In genomic region chr10:24983946-24984345, GRCh38 we compare ENCODE assay signal across 23 cellular contexts. TPM values are rescaled to one million over a fixed set of nuclear protein-coding genes. Genes with fewer than 3 reads are reported as not detected.
"Had no signal": no experiment of that assay in that cellular context is flagged by ENCODE, and none has a peak within 500 bp of the region (broad histone marks: within the 10 kb centered on the region; RNA-seq: fewer than 3 reads in every experiment).

No MANE protein-coding gene starts in this region.

- H3K36me3 ChIP-seq: colonic mucosa, gastrocnemius medialis, pancreas, spleen, suprapubic skin, tibial artery, upper lobe of right lung had no signal

- H3K27me3 ChIP-seq: colonic mucosa, gastrocnemius medialis, pancreas, spleen, suprapubic skin, tibial artery, upper lobe of right lung had no signal

- H3K4me3 ChIP-seq: colonic mucosa, gastrocnemius medialis, pancreas, psoas muscle, spleen, suprapubic skin, tibial artery, upper lobe of right lung had no signal

- H3K4me1 ChIP-seq: colonic mucosa, pancreas, psoas muscle, spleen, suprapubic skin, tibial artery, upper lobe of right lung had no signal

- H3K27ac ChIP-seq: colonic mucosa, gastrocnemius medialis, pancreas, psoas muscle, spleen, suprapubic skin, tibial artery, upper lobe of right lung, VCaP had no signal

- DNase-seq: activated CD4-positive, alpha-beta memory T cell treated with anti-CD3 and anti-CD28 coated beads for 36 hours; activated CD4-positive, alpha-beta T cell treated with anti-CD3 and anti-CD28 coated beads for 48 hours; activated CD8-positive, alpha-beta memory T cell treated with anti-CD3 and anti-CD28 coated beads, Interleukin-2, amount 50 U/mL, for 48 hours; activated gamma-delta T cell treated with Interleukin-2 at 50 U/mL for 16 hours; activated naive CD4-positive, alpha-beta T cell treated with anti-CD3 and anti-CD28 coated beads, Interleukin-2, amount 50 U/mL, for 16 hours; activated T-cell treated with anti-CD3 and anti-CD28 coated beads, Interleukin-2, amount 50 U/mL, for 4 hours; cerebellar nuclear complex; colonic mucosa; effector memory CD8-positive, alpha-beta T cell; erythroblast; gastrocnemius medialis; glutamatergic neuron; left cardiac atrium; mammary epithelial cell; naive B cell; pancreas; psoas muscle; spleen; stimulated activated naive CD4-positive, alpha-beta T cell; tibial artery; upper lobe of right lung had no signal

- H3K9me3 ChIP-seq: colonic mucosa, gastrocnemius medialis, pancreas, psoas muscle, spleen, suprapubic skin, tibial artery, upper lobe of right lung had no signal

RNA-seq across cellular contexts. Expression of gene ENKUR, which starts 32.0 kb away (rescaled TPM):
- total RNA-seq: activated CD4-positive, alpha-beta memory T cell treated with anti-CD3 and anti-CD28 coated beads for 36 hours; activated T-cell treated with anti-CD3 and anti-CD28 coated beads, Interleukin-2, amount 50 U/mL, for 4 hours; gastrocnemius medialis; left cardiac atrium; psoas muscle; suprapubic skin had no signal
- polyA plus RNA-seq: mammary epithelial cell had no signal
